20 cellular contexts compared by ENCODE assay signal in the genomic region with DNA sequence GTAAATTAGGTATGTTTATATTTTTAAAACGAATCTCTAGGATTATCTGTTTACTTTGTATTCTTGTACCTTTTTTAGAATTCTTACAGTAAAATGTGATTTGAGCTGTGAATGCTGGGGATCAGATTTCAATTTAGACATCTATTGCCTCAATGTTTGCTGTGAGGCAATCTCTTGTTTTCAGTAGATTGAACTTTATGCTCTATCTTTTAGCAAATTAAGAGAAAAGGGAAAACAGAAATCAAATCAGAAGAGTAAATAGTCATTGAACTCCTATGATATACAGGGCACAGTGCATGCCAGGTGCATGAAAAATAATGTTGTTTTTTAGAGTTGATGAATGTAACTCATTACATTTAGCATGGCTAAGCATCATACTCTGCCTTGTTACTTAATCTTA.
"Had no signal": no experiment of that assay in that cellular context is flagged by ENCODE, and none has a peak within 500 bp of the region (broad histone marks: within the 10 kb centered on the region; RNA-seq: fewer than 3 reads in every experiment).

No MANE protein-coding gene starts in this region.

- H3K4me3 ChIP-seq: prostate gland, smooth muscle cell, suprapubic skin had no signal

- H3K4me1 Mint-ChIP-seq: activated CD8-positive, alpha-beta memory T cell treated with anti-CD3 and anti-CD28 coated beads, Interleukin-2, amount 10 ng/mL, durations not matched to agents 7 days and 5 days; activated naive CD8-positive, alpha-beta T cell treated with anti-CD3 and anti-CD28 coated beads, Interleukin-2, amount 50 U/mL, for 24 hours had no signal

- H3K27me3 Mint-ChIP-seq: activated CD8-positive, alpha-beta memory T cell treated with anti-CD3 and anti-CD28 coated beads, Interleukin-2, amount 10 ng/mL, durations not matched to agents 7 days and 5 days; activated naive CD8-positive, alpha-beta T cell treated with anti-CD3 and anti-CD28 coated beads, Interleukin-2, amount 50 U/mL, for 24 hours had no signal

- DNase-seq: activated CD4-positive, alpha-beta T cell treated with anti-CD3 and anti-CD28 coated beads for 1 hour; activated CD4-positive, alpha-beta T cell treated with anti-CD3 and anti-CD28 coated beads, Interleukin-2, amount 50 U/mL, for 48 hours; activated CD8-positive, alpha-beta memory T cell treated with anti-CD3 and anti-CD28 coated beads, Interleukin-2, amount 10 ng/mL, durations not matched to agents 7 days and 5 days; activated naive CD4-positive, alpha-beta T cell treated with anti-CD3 and anti-CD28 coated beads for 36 hours; activated naive CD8-positive, alpha-beta T cell treated with anti-CD3 and anti-CD28 coated beads, Interleukin-2, amount 50 U/mL, for 24 hours; activated T-cell treated with anti-CD3 and anti-CD28 coated beads, Interleukin-2, amount 50 U/mL, for 1 hour; left ventricle myocardium superior; mesendoderm; occipital lobe; right cardiac atrium; stimulated activated naive CD8-positive, alpha-beta T cell treated with anti-CD3 and anti-CD28 coated beads, Interleukin-15, Interleukin-2, amounts not matched to agents 100 U/mL and 50 U/mL, for 24 hours; T-helper 1 cell; T1000; trophoblast cell had no signal

- ATAC-seq: activated CD8-positive, alpha-beta memory T cell treated with anti-CD3 and anti-CD28 coated beads, Interleukin-2, amount 10 ng/mL, durations not matched to agents 7 days and 5 days; activated naive CD8-positive, alpha-beta T cell treated with anti-CD3 and anti-CD28 coated beads, Interleukin-2, amount 50 U/mL, for 24 hours; left ventricle myocardium superior; right cardiac atrium; stimulated activated naive CD8-positive, alpha-beta T cell treated with anti-CD3 and anti-CD28 coated beads, Interleukin-15, Interleukin-2, amounts not matched to agents 100 U/mL and 50 U/mL, for 24 hours had no signal

- H3K36me3 ChIP-seq: prostate gland had no signal

- H3K27ac ChIP-seq: epithelial cell of prostate, prostate gland, suprapubic skin had no signal

- H3K9me3 ChIP-seq: prostate gland, suprapubic skin had no signal

- H3K9me3 Mint-ChIP-seq: activated naive CD4-positive, alpha-beta T cell treated with anti-CD3 and anti-CD28 coated beads for 36 hours; activated naive CD8-positive, alpha-beta T cell treated with anti-CD3 and anti-CD28 coated beads, Interleukin-2, amount 50 U/mL, for 24 hours; activated T-helper 2 cell treated with anti-CD3 and anti-CD28 coated beads, Interferon-gamma antibody, Interleukin-2, Interleukin-4, amounts not matched to agents 10 μg/mL and 5 μg/mL and 100 μg/mL, durations not matched to agents 14 hours and 24 hours and 36 hours; nephron had no signal

- H3K27ac Mint-ChIP-seq: activated CD8-positive, alpha-beta memory T cell treated with anti-CD3 and anti-CD28 coated beads, Interleukin-2, amount 10 ng/mL, durations not matched to agents 7 days and 5 days; activated naive CD4-positive, alpha-beta T cell treated with anti-CD3 and anti-CD28 coated beads for 36 hours; activated naive CD8-positive, alpha-beta T cell treated with anti-CD3 and anti-CD28 coated beads, Interleukin-2, amount 50 U/mL, for 24 hours; activated T-helper 2 cell treated with anti-CD3 and anti-CD28 coated beads, Interferon-gamma antibody, Interleukin-2, Interleukin-4, amounts not matched to agents 10 μg/mL and 5 μg/mL and 100 μg/mL, durations not matched to agents 14 hours and 24 hours and 36 hours; nephron had no signal

- H3K4me1 ChIP-seq: prostate gland, suprapubic skin had no signal

- H3K4me3 Mint-ChIP-seq: activated CD8-positive, alpha-beta memory T cell treated with anti-CD3 and anti-CD28 coated beads, Interleukin-2, amount 10 ng/mL, durations not matched to agents 7 days and 5 days; activated naive CD4-positive, alpha-beta T cell treated with anti-CD3 and anti-CD28 coated beads for 36 hours; activated naive CD8-positive, alpha-beta T cell treated with anti-CD3 and anti-CD28 coated beads, Interleukin-2, amount 50 U/mL, for 24 hours; nephron had no signal

- H3K27me3 ChIP-seq: suprapubic skin had no signal
